37 cellular contexts compared by ENCODE assay signal in genomic region chr15:98437752-98438151, GRCh38.
A peak's percentile ranks its signal among the peaks of the same experiment; 100 is the strongest.
DNase-seq lines count a peak whose midpoint lies in the region; ATAC-seq, FAIRE-seq and TF ChIP-seq lines count a peak whose summit lies in the region.
"Had no signal": no experiment of that assay in that cellular context is flagged by ENCODE, and none has a peak within 500 bp of the region (broad histone marks: within the 10 kb centered on the region; RNA-seq: fewer than 3 reads in every experiment).

No MANE protein-coding gene starts in this region.

- H3K18ac ChIP-seq in IMR-90 (ENCODE audit: low read depth, low read length) (no peak overlapping the region), H1 (ENCODE audit: extremely low read depth, low read length) (no peak overlapping the region)

- no peaks in the 10 kb centered on the region for H3K79me2 ChIP-seq in H1 (ENCODE audit: control insufficient read depth in 1 of 2, insufficient read depth in 2 of 2, low read length in 2 of 2)

- no peak for TF ChIP-seq EP300 in H1 (IDR thresholded peaks at IDR 0.05; ENCODE audit: borderline replicate concordance in 1 of 2, low read depth in 2 of 2, low read length in 2 of 2)

- WGBS in IMR-90 (ENCODE audit: extremely low coverage in 2 of 2, insufficient read length in 1 of 2), 2 experiments: 51 to 100% methylated on average over 2 of the region's 2 CpGs
- WGBS in H1 (ENCODE audit: extremely low coverage in 1 of 2, insufficient coverage in 1 of 2, insufficient read length in 1 of 2, insufficient replicate concordance in 2 of 2, low coverage in 1 of 2, low lambda C conversion rate in 2 of 2, missing lambda C conversion rate in 1 of 2), 2 experiments: 94 to 98% methylated on average over 2 of the region's 2 CpGs
- 67 to 82% methylated on average over 2 of the region's 2 CpGs for WGBS in esophagus squamous epithelium, 2 donors

- no peaks in the 10 kb centered on the region for H3K79me1 ChIP-seq in IMR-90 (ENCODE audit: low read depth in 1 of 2, low read length in 2 of 2)
- H3K79me1 ChIP-seq in H1 (ENCODE audit: low read depth, low read length): no peaks in the 10 kb centered on the region

- no peak for TF ChIP-seq RAD21 in IMR-90 (IDR thresholded peaks at IDR 0.05; ENCODE audit: low read length)
- no peak for TF ChIP-seq RAD21 in H1 (IDR thresholded peaks at IDR 0.05 in 1 of 2, conservative IDR thresholded peaks at IDR 0.05 in 1 of 2; ENCODE audit: low read depth in 2 of 2, low read length in 2 of 2)

- H3K4me3 Mint-ChIP-seq in glutamatergic neuron (ENCODE audit: unreplicated experiment): peak overlapping the region; percentile 26
- H3K4me3 Mint-ChIP-seq: B cell; CD14-positive monocyte; CD4-positive, alpha-beta memory T cell; CD4-positive, alpha-beta T cell; CD4-positive, CD25-positive, alpha-beta regulatory T cell; CD8-positive, alpha-beta memory T cell; CD8-positive, alpha-beta T cell had no signal

- H2BK12ac ChIP-seq in H1 (ENCODE audit: low read depth, low read length): no peak overlapping the region

- intact Hi-C loops in IMR-90 (cut with micrococcal nuclease): no loop called here
- intact Hi-C loops in esophagus squamous epithelium (cut with DNase I): loop anchor here (10.0 kb wide), 1 partner anchor 57 kb away; no protein-coding TSS in a partner anchor

- H2BK15ac ChIP-seq in IMR-90 (ENCODE audit: low read depth, low read length): no peak overlapping the region
- H2BK15ac ChIP-seq in H1 (ENCODE audit: low read length): no peak overlapping the region

- POLR2A ChIA-PET in HEK293 (lab: Yijun Ruan, JAX) (no interaction called here), IMR-90 (lab: Charles Lee; ENCODE audit: unreplicated experiment) (no interaction called here), H1 (lab: Charles Lee; ENCODE audit: partially characterized antibody) (no interaction called here)

- H2AFZ ChIP-seq in IMR-90 (replicated peaks; ENCODE audit: low read length, poor library complexity): no peak overlapping the region
- no peak overlapping the region for H2AFZ ChIP-seq in H1 (ENCODE audit: low read length)

- dilution Hi-C loops in IMR-90 (cut with HindIII; ENCODE audit: low sequenced_read_pairs, unreplicated experiment): no loop called here

- no peak overlapping the region for H3K4me2 ChIP-seq in IMR-90 (ENCODE audit: low read depth, low read length)
- H3K4me2 ChIP-seq in H1 (ENCODE audit: insufficient read depth in 1 of 2, low read depth in 2 of 2, low read length in 2 of 2): no peak overlapping the region
- H3K4me2 ChIP-seq: A549; BLaER1; BLaER1 treated with 17β-estradiol and CSF1 and Interleukin-3, amounts not matched to agents 10 nM and 100 nM had no signal

- H3K36me3 ChIP-seq in HEK293 (ENCODE audit: control insufficient read depth in 2 of 2, insufficient read depth in 1 of 2, low read length in 2 of 2) (no peaks in the 10 kb centered on the region), IMR-90 (ENCODE audit: control insufficient read depth, insufficient read depth, low read length) (no peaks in the 10 kb centered on the region), H1 (ENCODE audit: control insufficient read depth in 2 of 4, insufficient read depth in 4 of 4, low read length in 3 of 4) (no peaks in the 10 kb centered on the region), esophagus squamous epithelium (no peaks in the 10 kb centered on the region)
- H3K36me3 ChIP-seq: BE2C; BLaER1; BLaER1 treated with 17β-estradiol and CSF1 and Interleukin-3, amounts not matched to agents 10 nM and 100 nM had no signal

- no peaks in the 10 kb centered on the region for H3K9me3 ChIP-seq in HEK293 (ENCODE audit: control insufficient read depth, insufficient read depth, low read depth, low read length)
- H3K9me3 ChIP-seq in IMR-90 (ENCODE audit: control insufficient read depth, insufficient read depth, low read length): no peaks in the 10 kb centered on the region
- no peaks in the 10 kb centered on the region; a peak in 1 of 4 replicates for H3K9me3 ChIP-seq in H1 (ENCODE audit: insufficient read depth in 2 of 2, low read depth in 1 of 2, low read length in 1 of 2)
- H3K9me3 ChIP-seq in esophagus squamous epithelium: no peaks in the 10 kb centered on the region
- H3K9me3 ChIP-seq: BE2C, Caco-2 had no signal

- H4K5ac ChIP-seq in IMR-90 (ENCODE audit: low read depth, low read length) (no peak overlapping the region), H1 (ENCODE audit: insufficient read length, low read depth, low read length) (no peak overlapping the region)

- H2BK5ac ChIP-seq in IMR-90 (ENCODE audit: low read depth, low read length, poor library complexity, severe bottlenecking) (peak overlapping the region; percentile 50), H1 (ENCODE audit: low read depth, low read length) (no peak overlapping the region)

- no TSS peak for BruUV-seq in IMR-90 (replicated peaks; lab: Mats Ljungman, UMichigan)

- H3K4ac ChIP-seq in IMR-90 (ENCODE audit: low read depth, low read length) (no peak overlapping the region), H1 (replicated peaks; ENCODE audit: insufficient read length, low read depth, low read length) (no peak overlapping the region)

- H3K9me3 Mint-ChIP-seq in glutamatergic neuron (ENCODE audit: unreplicated experiment): peaks cover 3% of the 10 kb centered on the region
- H3K9me3 Mint-ChIP-seq: CD4-positive, alpha-beta memory T cell; CD4-positive, alpha-beta T cell; CD8-positive, alpha-beta T cell had no signal

- no peak overlapping the region for H4K91ac ChIP-seq in IMR-90 (ENCODE audit: insufficient read depth, low read depth, low read length)
- H4K91ac ChIP-seq in H1 (replicated peaks; ENCODE audit: insufficient read length, low read length): no peak overlapping the region

- peaks cover 5% of the 10 kb centered on the region for H3K36me3 Mint-ChIP-seq in glutamatergic neuron (ENCODE audit: unreplicated experiment)
- H3K36me3 Mint-ChIP-seq: CD14-positive monocyte; CD4-positive, alpha-beta memory T cell; CD4-positive, CD25-positive, alpha-beta regulatory T cell; CD8-positive, alpha-beta memory T cell; CD8-positive, alpha-beta T cell had no signal

- peaks cover 2% of the 10 kb centered on the region for H3K4me1 ChIP-seq in HEK293 (ENCODE audit: control insufficient read depth, insufficient read depth, low read length)
- no peaks in the 10 kb centered on the region for H3K4me1 ChIP-seq in IMR-90 (ENCODE audit: control insufficient read depth, insufficient read depth, low read length)
- H3K4me1 ChIP-seq in H1 (replicated peaks in 1 of 4; ENCODE audit: control insufficient read depth in 3 of 4, insufficient read depth in 4 of 4, low read length in 3 of 4): no peaks in the 10 kb centered on the region
- peaks cover 0 to 4% (median 0%) of the 10 kb centered on the region in 3 donors for H3K4me1 ChIP-seq in esophagus squamous epithelium
- H3K4me1 ChIP-seq: BE2C, Caco-2 had no signal

- CTCF ChIA-PET in HEK293 (lab: Yijun Ruan, JAX): interaction anchor here (0.6 to 1.0 kb wide), 3 partner anchors 10 to 407 kb away, joined by 3 read pairs; no protein-coding TSS in a partner anchor
- CTCF ChIA-PET in IMR-90 (lab: Yijun Ruan, JAX): no interaction called here
- CTCF ChIA-PET in H1 (lab: Charles Lee; ENCODE audit: partially characterized antibody): no interaction called here

- H3K9ac ChIP-seq in IMR-90 (ENCODE audit: low read depth, low read length) (no peak overlapping the region), H1 (replicated peaks in 1 of 4; ENCODE audit: extremely low read depth in 1 of 4, low read depth in 3 of 4, low read length in 3 of 4) (no peak overlapping the region)
- H3K9ac ChIP-seq: BLaER1; BLaER1 treated with 17β-estradiol and CSF1 and Interleukin-3, amounts not matched to agents 10 nM and 100 nM had no signal

- H3K27me3 ChIP-seq in IMR-90 (ENCODE audit: control insufficient read depth, insufficient read depth, low read length) (peaks cover 12% of the 10 kb centered on the region), H1 (replicated peaks in 1 of 4; ENCODE audit: control insufficient read depth in 3 of 4, extremely low read depth in 1 of 4, insufficient read depth in 3 of 4, low read length in 3 of 4) (no peaks in the 10 kb centered on the region; a peak in 1 of 7 replicates), esophagus squamous epithelium (peaks cover 0 to 8% (median 0%) of the 10 kb centered on the region in 4 donors)
- H3K27me3 ChIP-seq: BLaER1; BLaER1 treated with 17β-estradiol and CSF1 and Interleukin-3, amounts not matched to agents 10 nM and 100 nM had no signal

- H2AK9ac ChIP-seq in IMR-90 (replicated peaks; ENCODE audit: low read depth, low read length, poor library complexity): no peak overlapping the region

- H4K8ac ChIP-seq in IMR-90 (ENCODE audit: low read depth in 2 of 2, low read length in 2 of 2) (no peak overlapping the region), H1 (ENCODE audit: extremely low read depth, insufficient read depth, low read length) (no peak overlapping the region)

- no peak for DNase-seq in IMR-90
- no peak for DNase-seq in H1 (ENCODE audit: low read depth in 1 of 2, low spot score in 2 of 2)
- no peak for DNase-seq in glutamatergic neuron
- no peak for DNase-seq in esophagus squamous epithelium (lab: John Stamatoyannopoulos, UW)
- no peak for DNase-seq in HPDE6-E6E7 (ENCODE audit: extremely low spot score)
- no peak for DNase-seq in NCI-H526 (lab: John Stamatoyannopoulos, UW)
- DNase-seq: 8988T; ACHN; AML-193; BE2C; C1 segment of cervical spinal cord; Caco-2; Calu3; CD4-positive, alpha-beta memory T cell; CD4-positive, CD25-positive, alpha-beta regulatory T cell; CD8-positive, alpha-beta memory T cell; CD8-positive, alpha-beta T cell; COR-L47; DMS 273 treated with DMSO at 0.1 percent for 48 hours; DMS153; DMS53; DMS79; DMS79 treated with DMSO at 0.1 percent for 48 hours; DND-41; EL had no signal

- H3K27ac Mint-ChIP-seq in glutamatergic neuron (ENCODE audit: unreplicated experiment): no peak overlapping the region
- H3K27ac Mint-ChIP-seq: B cell; CD4-positive, alpha-beta memory T cell; CD4-positive, alpha-beta T cell; CD4-positive, CD25-positive, alpha-beta regulatory T cell; CD8-positive, alpha-beta memory T cell; CD8-positive, alpha-beta T cell had no signal

- no peaks in the 10 kb centered on the region for H3K9me1 ChIP-seq in IMR-90 (ENCODE audit: insufficient read depth, low read length)

- TF ChIP-seq POLR2A in IMR-90 (IDR thresholded peaks at IDR 0.05; ENCODE audit: low read depth, low read length) (no peak), H1 (IDR thresholded peaks at IDR 0.05; ENCODE audit: control extremely low read depth in 1 of 2, low read depth in 2 of 2, low read length in 2 of 2) (no peak), esophagus squamous epithelium (IDR thresholded peaks at IDR 0.05) (no peak)

- H3K23ac ChIP-seq in IMR-90 (ENCODE audit: low read depth, low read length) (no peak overlapping the region), H1 (ENCODE audit: insufficient read length) (no peak overlapping the region)

- H2AK5ac ChIP-seq in IMR-90 (ENCODE audit: low read depth, low read length): no peak overlapping the region
- H2AK5ac ChIP-seq in H1 (ENCODE audit: low read depth, low read length): no peak overlapping the region

- H3K14ac ChIP-seq in IMR-90 (replicated peaks; ENCODE audit: low read depth, low read length) (no peak overlapping the region), H1 (ENCODE audit: insufficient read length) (no peak overlapping the region)

- peaks cover 7% of the 10 kb centered on the region; the same call in 1 of the 2 replicates for H3K23me2 ChIP-seq in H1 (ENCODE audit: low read depth, low read length)

- H3K27ac ChIP-seq in HEK293 (ENCODE audit: extremely low read depth, low read depth, low read length) (no peak overlapping the region), IMR-90 (ENCODE audit: insufficient read depth, low read length) (no peak overlapping the region), H1 (ENCODE audit: low read depth, low read length) (no peak overlapping the region), esophagus squamous epithelium (no peak overlapping the region)
- H3K27ac ChIP-seq: 22Rv1; A549; BLaER1; BLaER1 treated with 17β-estradiol and CSF1 and Interleukin-3, amounts not matched to agents 10 nM and 100 nM; C4-2B had no signal

- H3K27me3 Mint-ChIP-seq in glutamatergic neuron (ENCODE audit: unreplicated experiment): peaks cover 10% of the 10 kb centered on the region
- H3K27me3 Mint-ChIP-seq: CD4-positive, CD25-positive, alpha-beta regulatory T cell; CD8-positive, alpha-beta memory T cell had no signal

- H4K20me1 ChIP-seq in IMR-90 (ENCODE audit: insufficient read depth, low read length) (no peaks in the 10 kb centered on the region), H1 (replicated peaks in 1 of 2; ENCODE audit: control insufficient read depth in 1 of 2, insufficient read depth in 2 of 2, low read length in 2 of 2) (peaks cover 0 to 2% of the 10 kb centered on the region in 2 experiments)
- H4K20me1 ChIP-seq: BLaER1; BLaER1 treated with 17β-estradiol and CSF1 and Interleukin-3, amounts not matched to agents 10 nM and 100 nM had no signal

- no peak overlapping the region for H3K56ac ChIP-seq in IMR-90 (ENCODE audit: extremely low read depth, insufficient read depth, low read length)
- peak overlapping the region; percentile 98 for H3K56ac ChIP-seq in H1 (replicated peaks; ENCODE audit: insufficient read length, low read depth, low read length)

- in situ Hi-C loops in IMR-90 (cut with MboI; ENCODE audit: low sequenced_read_pairs): loop anchor here (25.0 kb wide), 1 partner anchor 775 kb away; no protein-coding TSS in a partner anchor

- no peak overlapping the region for H2BK120ac ChIP-seq in IMR-90 (ENCODE audit: low read depth, low read length)
- no peak overlapping the region for H2BK120ac ChIP-seq in H1 (replicated peaks; ENCODE audit: low read depth, low read length)

- H2BK20ac ChIP-seq in IMR-90 (ENCODE audit: low read depth, low read length): no peak overlapping the region
- H2BK20ac ChIP-seq in H1 (ENCODE audit: low read length): no peak overlapping the region

- no peak overlapping the region for H3K4me3 ChIP-seq in HEK293 (ENCODE audit: low read depth, low read length)
- H3K4me3 ChIP-seq in IMR-90 (ENCODE audit: insufficient read depth, low read depth, low read length): no peak overlapping the region
- no peak overlapping the region for H3K4me3 ChIP-seq in H1 (ENCODE audit: extremely low read depth in 1 of 4, insufficient read depth in 2 of 4, low read depth in 3 of 4, low read length in 4 of 4)
- no peak overlapping the region for H3K4me3 ChIP-seq in esophagus squamous epithelium
- H3K4me3 ChIP-seq: A549; BLaER1; BLaER1 treated with 17β-estradiol and CSF1 and Interleukin-3, amounts not matched to agents 10 nM and 100 nM had no signal

- TF ChIP-seq CTCF in HEK293 (tag by site-specific recombination; IDR thresholded peaks at IDR 0.05) (no peak), IMR-90 (conservative IDR thresholded peaks at IDR 0.05; ENCODE audit: low read depth, low read length) (no peak), H1 (IDR thresholded peaks at IDR 0.05; ENCODE audit: control extremely low read depth in 1 of 3, insufficient read depth in 1 of 3, low read depth in 1 of 3, low read length in 3 of 3) (no peak), glutamatergic neuron (IDR thresholded peaks at IDR 0.05; ENCODE audit: partially characterized antibody, unreplicated experiment) (no peak), esophagus squamous epithelium (IDR thresholded peaks at IDR 0.05) (no peak)

- peaks cover 2% of the 10 kb centered on the region for H3K4me1 Mint-ChIP-seq in glutamatergic neuron (ENCODE audit: low read depth, unreplicated experiment)
- H3K4me1 Mint-ChIP-seq: CD4-positive, alpha-beta memory T cell; CD4-positive, CD25-positive, alpha-beta regulatory T cell; CD8-positive, alpha-beta memory T cell had no signal

- no peak for ATAC-seq in IMR-90 (ENCODE audit: low read depth)
- ATAC-seq in GM21737 (IDR thresholded peaks at IDR 0.05; ENCODE audit: unreplicated experiment): no peak
- ATAC-seq: A549; CD8-positive, alpha-beta T cell had no signal

- FAIRE-seq in H1 (lab: Jason Lieb, UNC): no peak
- FAIRE-seq: A204.1, A549, D721Med had no signal
